ENCODE assay signal across 18 cellular contexts in the genomic region with DNA sequence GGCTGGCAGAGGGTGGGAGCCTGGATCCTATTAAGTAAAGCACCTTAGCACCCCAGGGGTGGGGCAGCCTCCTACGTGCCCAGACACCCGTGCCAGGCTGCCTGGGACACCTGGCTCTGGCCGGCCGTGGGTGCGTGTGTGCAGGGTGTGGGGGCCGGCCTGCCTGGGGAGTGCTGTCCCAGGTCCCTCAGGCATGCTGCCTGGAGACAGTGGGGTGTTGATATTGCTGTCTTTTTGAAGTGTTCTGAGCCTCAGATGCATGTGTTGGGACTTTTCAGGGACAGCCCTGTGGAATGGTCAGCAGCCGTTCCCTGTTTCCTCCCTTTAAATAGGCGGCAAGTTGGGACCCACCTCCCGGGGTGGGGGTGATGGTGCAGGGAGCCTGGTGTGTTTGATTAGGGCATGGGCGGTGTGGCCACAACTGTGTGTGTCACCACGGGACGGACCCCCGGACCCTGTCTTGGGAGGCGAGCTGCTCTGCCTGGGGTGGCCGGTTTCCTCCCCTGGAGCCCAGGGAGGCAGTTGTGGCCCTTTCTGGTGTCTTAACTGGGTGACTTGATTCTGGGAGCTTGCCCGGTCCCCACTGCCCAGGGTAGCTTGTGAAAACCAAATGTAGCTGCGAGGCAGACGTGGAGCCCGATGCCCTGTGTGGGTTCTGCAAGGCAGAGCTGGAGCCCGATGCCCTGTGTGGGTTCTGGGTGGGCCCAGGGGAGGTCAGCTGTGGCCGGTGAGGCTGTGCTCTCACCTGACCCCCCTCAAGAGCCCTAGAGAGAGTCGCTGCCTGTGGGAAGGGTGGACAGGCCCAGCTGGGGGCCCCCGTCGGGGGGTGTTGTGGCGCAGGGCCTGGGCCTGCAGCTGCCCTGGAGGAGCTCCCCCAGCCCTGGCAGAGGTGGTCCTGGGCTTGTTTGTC. TPM values are rescaled to one million over a fixed set of nuclear protein-coding genes. Genes with fewer than 3 reads are reported as not detected.
DNase-seq lines count a peak whose midpoint lies in the region; ATAC-seq and TF ChIP-seq lines count a peak whose summit lies in the region.
"Had no signal": no experiment of that assay in that cellular context is flagged by ENCODE, and none has a peak within 500 bp of the region (broad histone marks: within the 10 kb centered on the region; RNA-seq: fewer than 3 reads in every experiment).

No MANE protein-coding gene starts in this region.

- H3K4me2 ChIP-seq in BLaER1 treated with 17β-estradiol and CSF1 and Interleukin-3, amounts not matched to agents 10 nM and 100 nM = peak overlapping the region in 9 of 11 experiments; percentile 1 to 67 (median 44); a peak in 16 of 22 replicates
- H3K4me2 ChIP-seq: GM23338 had no signal

- H4K20me1 ChIP-seq in BLaER1 treated with 17β-estradiol and CSF1 and Interleukin-3, amounts not matched to agents 10 nM and 100 nM = peaks cover 83 to 100% (median 100%) of the 10 kb centered on the region in 11 experiments

- in situ Hi-C loops in ACHN (cut with HindIII; ENCODE audit: low pct_ligation_motif_present, low pct_unique_long_range_greater_than_20kb, low sequenced_read_pairs) = no loop called here

- DNase-seq in MCF 10A (ENCODE audit: unreplicated experiment) (no peak), right atrium auricular region (ENCODE audit: low spot score) (no peak), retinal pigment epithelial cell (ENCODE audit: low read depth) (peak; percentile 11), NCI-H226 (no peak), ACHN (no peak)
- DNase-seq: activated CD8-positive, alpha-beta memory T cell treated with anti-CD3 and anti-CD28 coated beads for 24 hours; activated naive CD8-positive, alpha-beta T cell treated with anti-CD3 and anti-CD28 coated beads for 36 hours; DND-41; immature natural killer cell; NCI-H1694 had no signal

- H3K36me3 ChIP-seq in BLaER1 treated with 17β-estradiol and CSF1 and Interleukin-3, amounts not matched to agents 10 nM and 100 nM = peaks cover 4 to 60% (median 34%) of the 10 kb centered on the region in 11 experiments; a peak in 21 of 22 replicates
- peaks cover 9% of the 10 kb centered on the region for H3K36me3 ChIP-seq in right atrium auricular region

- no peak overlapping the region for H3K4me3 ChIP-seq in BLaER1 treated with 17β-estradiol and CSF1 and Interleukin-3, amounts not matched to agents 10 nM and 100 nM
- H3K4me3 ChIP-seq in right atrium auricular region (no peak overlapping the region), retinal pigment epithelial cell (ENCODE audit: low read length) (no peak overlapping the region)
- H3K4me3 ChIP-seq: GM23338, lung, thyroid gland had no signal

- no peaks in the 10 kb centered on the region for H3K27me3 Mint-ChIP-seq in MCF 10A (ENCODE audit: insufficient read depth, unreplicated experiment)
- H3K27me3 Mint-ChIP-seq: activated naive CD8-positive, alpha-beta T cell treated with anti-CD3 and anti-CD28 coated beads for 36 hours; brain had no signal

- H3K9me3 Mint-ChIP-seq in MCF 10A (ENCODE audit: unreplicated experiment) = no peaks in the 10 kb centered on the region
- H3K9me3 Mint-ChIP-seq: activated naive CD8-positive, alpha-beta T cell treated with anti-CD3 and anti-CD28 coated beads for 36 hours; brain; GM23338; immature natural killer cell; T-helper 1 cell treated with Interleukin-12 subunit alpha and Interleukin-12 subunit beta and Interleukin-4 antibody, amounts not matched to agents 30 μg/mL and 1 μg/mL, for 36 hours had no signal

- H3K4me3 Mint-ChIP-seq in MCF 10A (ENCODE audit: unreplicated experiment) = no peak overlapping the region
- H3K4me3 Mint-ChIP-seq: activated naive CD8-positive, alpha-beta T cell treated with anti-CD3 and anti-CD28 coated beads for 36 hours; brain; GM23338; immature natural killer cell; T-helper 1 cell treated with Interleukin-12 subunit alpha and Interleukin-12 subunit beta and Interleukin-4 antibody, amounts not matched to agents 30 μg/mL and 1 μg/mL, for 36 hours had no signal

- H3K9ac ChIP-seq in BLaER1 treated with 17β-estradiol and CSF1 and Interleukin-3, amounts not matched to agents 10 nM and 100 nM = peak overlapping the region in 8 of 11 experiments; percentile 6 to 59 (median 40); a peak in 10 of 22 replicates

- peaks cover 16 to 78% (median 66%) of the 10 kb centered on the region in 10 experiments for H3K4me1 ChIP-seq in BLaER1 treated with 17β-estradiol and CSF1 and Interleukin-3, amounts not matched to agents 10 nM and 100 nM
- peaks cover 0 to 60% of the 10 kb centered on the region in 2 donors for H3K4me1 ChIP-seq in right atrium auricular region

- peak overlapping the region in 4 of 11 experiments; percentile 4 to 48 (median 29); a peak in 5 of 22 replicates for H3K27ac ChIP-seq in BLaER1 treated with 17β-estradiol and CSF1 and Interleukin-3, amounts not matched to agents 10 nM and 100 nM
- H3K27ac ChIP-seq in right atrium auricular region = peak overlapping the region; percentile 78
- H3K27ac ChIP-seq: thyroid gland had no signal

- intact Hi-C loops in MCF 10A (cut with micrococcal nuclease) = no loop called here

- POLR2A ChIA-PET in MCF 10A (lab: Yijun Ruan, JAX) = interaction anchor here (0.6 to 3.3 kb wide), 4 partner anchors 27 to 48 kb away, joined by 3 to 11 read pairs (median 4); partner anchors contain the start of gene EP400

- no peaks in the 10 kb centered on the region for H3K27me3 ChIP-seq in BLaER1 treated with 17β-estradiol and CSF1 and Interleukin-3, amounts not matched to agents 10 nM and 100 nM
- no peaks in the 10 kb centered on the region for H3K27me3 ChIP-seq in right atrium auricular region
- H3K27me3 ChIP-seq: thyroid gland had no signal

- H3K36me3 Mint-ChIP-seq in MCF 10A (ENCODE audit: insufficient read depth, unreplicated experiment) = peaks cover 23% of the 10 kb centered on the region
- H3K36me3 Mint-ChIP-seq: activated naive CD8-positive, alpha-beta T cell treated with anti-CD3 and anti-CD28 coated beads for 36 hours had no signal

- CTCF ChIA-PET in MCF 10A (lab: Yijun Ruan, JAX) = interaction anchor here (0.6 to 1.0 kb wide), 2 partner anchors 26 to 65 kb away, joined by 3 read pairs; no protein-coding TSS in a partner anchor

- TF ChIP-seq CTCF in MCF 10A (IDR thresholded peaks at IDR 0.05; ENCODE audit: unreplicated experiment) (no peak), right atrium auricular region (IDR thresholded peaks at IDR 0.05) (no peak), retinal pigment epithelial cell (conservative IDR thresholded peaks at IDR 0.05; ENCODE audit: low read depth, low read length) (no peak)

- no peaks in the 10 kb centered on the region for H3K9me3 ChIP-seq in BLaER1 treated with 17β-estradiol and CSF1 and Interleukin-3, amounts not matched to agents 10 nM and 100 nM (replicated peaks in 1 of 11)
- no peaks in the 10 kb centered on the region for H3K9me3 ChIP-seq in right atrium auricular region
- H3K9me3 ChIP-seq: thyroid gland had no signal

- H3K4me1 Mint-ChIP-seq in MCF 10A (ENCODE audit: insufficient read depth, unreplicated experiment) = peaks cover 19% of the 10 kb centered on the region

- ATAC-seq in GM21528 (IDR thresholded peaks at IDR 0.05; ENCODE audit: low FRiP score, unreplicated experiment) (no peak), HG02970 (IDR thresholded peaks at IDR 0.05; ENCODE audit: low FRiP score, unreplicated experiment) (no peak)

- no TSS peak for BruUV-seq in MCF 10A (replicated peaks; lab: Mats Ljungman, UMichigan)

- peak overlapping the region; percentile 46 for H3K27ac Mint-ChIP-seq in MCF 10A (ENCODE audit: low read depth, unreplicated experiment)
- H3K27ac Mint-ChIP-seq: activated naive CD8-positive, alpha-beta T cell treated with anti-CD3 and anti-CD28 coated beads for 36 hours; immature natural killer cell; T-helper 1 cell treated with Interleukin-12 subunit alpha and Interleukin-12 subunit beta and Interleukin-4 antibody, amounts not matched to agents 30 μg/mL and 1 μg/mL, for 36 hours had no signal

RNA-seq across cellular contexts. Expression of gene ULK1, which starts 8.2 kb away (rescaled TPM):
- total RNA-seq in MCF 10A (2022) (21.7 and 28.2 TPM in 2 replicates), right atrium auricular region (10 to 100 TPM; 16.2 to 23.4 TPM)

RNA-seq across cellular contexts. Expression of gene PUS1, which starts 26.5 kb away (rescaled TPM):
- total RNA-seq in MCF 10A (2022) (44.1 and 72.3 TPM in 2 replicates), right atrium auricular region (10 to 100 TPM in 1 of 2 donors, 1 to 10 TPM in 1; 5.0 to 10.3 TPM)

RNA-seq across cellular contexts. Expression of gene EP400, which starts 47.2 kb away (rescaled TPM):
- total RNA-seq in MCF 10A (2022) (52.4 and 54.8 TPM in 2 replicates), right atrium auricular region (10 to 100 TPM; 10.5 to 15.5 TPM)
